Comparison of ENCODE assay signal across 41 cellular contexts in the genomic region with DNA sequence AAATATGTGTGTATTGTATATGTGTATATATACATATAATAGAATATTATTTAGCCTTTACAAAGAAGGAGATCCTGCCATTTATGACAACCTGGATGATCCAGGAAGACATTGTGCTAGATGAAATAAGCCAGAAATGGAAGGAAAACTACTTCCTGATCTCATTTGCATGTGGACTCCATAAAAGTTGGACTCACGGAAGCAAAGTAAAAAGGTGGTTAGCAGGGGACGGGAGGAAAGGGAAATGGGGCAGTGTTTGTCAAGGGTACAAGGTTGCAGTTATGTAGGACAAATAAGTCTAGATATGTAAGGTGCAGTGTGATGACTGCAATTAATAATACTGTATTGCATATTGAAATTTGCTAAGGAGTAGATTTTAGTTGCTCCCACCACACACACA.
"Had no signal": no experiment of that assay in that cellular context is flagged by ENCODE, and none has a peak within 500 bp of the region (broad histone marks: within the 10 kb centered on the region; RNA-seq: fewer than 3 reads in every experiment).

No MANE protein-coding gene starts in this region.

- ATAC-seq: activated naive CD4-positive, alpha-beta T cell treated with anti-CD3 and anti-CD28 coated beads, Interleukin-2, amount 50 U/mL, for 72 hours; activated naive CD8-positive, alpha-beta T cell treated with anti-CD3 and anti-CD28 coated beads, Interleukin-2, amount 50 U/mL, for 24 hours; activated T-cell treated with anti-CD3 and anti-CD28 coated beads, Interleukin-2, amount 50 U/mL, for 4 hours; activated T-cell treated with anti-CD3 and anti-CD28 coated beads, Interleukin-2, amount 50 U/mL, for 72 hours; activated T-helper 17 cell treated with anti-CD3 and anti-CD28 coated beads, Interleukin-2, amount 50 U/mL, for 72 hours; body of pancreas had no signal

- H3K36me3 ChIP-seq: adrenal gland, ascending aorta, brain microvascular endothelial cell, breast epithelium, cardiac muscle cell had no signal

- H3K27ac Mint-ChIP-seq: activated naive CD4-positive, alpha-beta T cell treated with anti-CD3 and anti-CD28 coated beads for 36 hours; activated naive CD4-positive, alpha-beta T cell treated with anti-CD3 and anti-CD28 coated beads, Interleukin-2, amount 10 ng/mL, durations not matched to agents 7 days and 5 days; activated naive CD4-positive, alpha-beta T cell treated with anti-CD3 and anti-CD28 coated beads, Interleukin-2, amount 50 U/mL, for 24 hours; activated naive CD4-positive, alpha-beta T cell treated with anti-CD3 and anti-CD28 coated beads, Interleukin-2, amount 50 U/mL, for 72 hours; activated naive CD8-positive, alpha-beta T cell; activated naive CD8-positive, alpha-beta T cell treated with anti-CD3 and anti-CD28 coated beads for 36 hours; activated naive CD8-positive, alpha-beta T cell treated with anti-CD3 and anti-CD28 coated beads, Interleukin-2, amount 10 ng/mL, durations not matched to agents 7 days and 5 days; activated naive CD8-positive, alpha-beta T cell treated with anti-CD3 and anti-CD28 coated beads, Interleukin-2, amount 50 U/mL, for 24 hours; activated T-cell treated with anti-CD3 and anti-CD28 coated beads, Interleukin-2, amount 50 U/mL, for 24 hours; activated T-cell treated with anti-CD3 and anti-CD28 coated beads, Interleukin-2, amount 50 U/mL, for 72 hours; activated T-helper 1 cell treated with anti-CD3 and anti-CD28 coated beads, Interleukin-12 subunit alpha, Interleukin-12 subunit beta, Interleukin-2, Interleukin-4 antibody, amounts not matched to agents 30 ng/mL and 10 ng/mL and 1 ng/mL, durations not matched to agents 14 hours and 24 hours and 36 hours; activated T-helper 17 cell treated with anti-CD3 and anti-CD28 coated beads, Interleukin-2, amount 50 U/mL, for 72 hours; activated T-helper 2 cell treated with anti-CD3 and anti-CD28 coated beads, Interferon-gamma antibody, Interleukin-2, Interleukin-4, amounts not matched to agents 10 μg/mL and 5 μg/mL and 100 μg/mL, durations not matched to agents 14 hours and 24 hours and 36 hours had no signal

- FAIRE-seq: astrocyte, bronchial epithelial cell had no signal

- H3K9me3 Mint-ChIP-seq: activated naive CD4-positive, alpha-beta T cell treated with anti-CD3 and anti-CD28 coated beads for 36 hours; activated naive CD4-positive, alpha-beta T cell treated with anti-CD3 and anti-CD28 coated beads, Interleukin-2, amount 10 ng/mL, durations not matched to agents 7 days and 5 days; activated naive CD4-positive, alpha-beta T cell treated with anti-CD3 and anti-CD28 coated beads, Interleukin-2, amount 50 U/mL, for 24 hours; activated naive CD4-positive, alpha-beta T cell treated with anti-CD3 and anti-CD28 coated beads, Interleukin-2, amount 50 U/mL, for 72 hours; activated naive CD8-positive, alpha-beta T cell treated with anti-CD3 and anti-CD28 coated beads for 36 hours; activated naive CD8-positive, alpha-beta T cell treated with anti-CD3 and anti-CD28 coated beads, Interleukin-2, amount 10 ng/mL, durations not matched to agents 7 days and 5 days; activated naive CD8-positive, alpha-beta T cell treated with anti-CD3 and anti-CD28 coated beads, Interleukin-2, amount 50 U/mL, for 24 hours; activated T-cell treated with anti-CD3 and anti-CD28 coated beads, Interleukin-2, amount 50 U/mL, for 24 hours; activated T-cell treated with anti-CD3 and anti-CD28 coated beads, Interleukin-2, amount 50 U/mL, for 4 hours; activated T-cell treated with anti-CD3 and anti-CD28 coated beads, Interleukin-2, amount 50 U/mL, for 72 hours; activated T-helper 1 cell treated with anti-CD3 and anti-CD28 coated beads, Interleukin-12 subunit alpha, Interleukin-12 subunit beta, Interleukin-2, Interleukin-4 antibody, amounts not matched to agents 30 ng/mL and 10 ng/mL and 1 ng/mL, durations not matched to agents 14 hours and 24 hours and 36 hours; activated T-helper 17 cell treated with anti-CD3 and anti-CD28 coated beads, Interleukin-2, amount 50 U/mL, for 72 hours; activated T-helper 2 cell treated with anti-CD3 and anti-CD28 coated beads, Interferon-gamma antibody, Interleukin-2, Interleukin-4, amounts not matched to agents 10 μg/mL and 5 μg/mL and 100 μg/mL, durations not matched to agents 14 hours and 24 hours and 36 hours; brain; central memory CD8-positive, alpha-beta T cell had no signal

- H3K36me3 Mint-ChIP-seq: activated naive CD4-positive, alpha-beta T cell treated with anti-CD3 and anti-CD28 coated beads, Interleukin-2, amount 10 ng/mL, durations not matched to agents 7 days and 5 days; activated naive CD4-positive, alpha-beta T cell treated with anti-CD3 and anti-CD28 coated beads, Interleukin-2, amount 50 U/mL, for 24 hours; activated naive CD4-positive, alpha-beta T cell treated with anti-CD3 and anti-CD28 coated beads, Interleukin-2, amount 50 U/mL, for 72 hours; activated naive CD8-positive, alpha-beta T cell; activated naive CD8-positive, alpha-beta T cell treated with anti-CD3 and anti-CD28 coated beads for 36 hours; activated naive CD8-positive, alpha-beta T cell treated with anti-CD3 and anti-CD28 coated beads, Interleukin-2, amount 10 ng/mL, durations not matched to agents 7 days and 5 days; brain had no signal

- H3K27me3 ChIP-seq: adrenal gland, ascending aorta, body of pancreas, brain microvascular endothelial cell, breast epithelium, cardiac muscle cell had no signal

- H3K4me3 Mint-ChIP-seq: activated naive CD4-positive, alpha-beta T cell treated with anti-CD3 and anti-CD28 coated beads for 36 hours; activated naive CD4-positive, alpha-beta T cell treated with anti-CD3 and anti-CD28 coated beads, Interleukin-2, amount 10 ng/mL, durations not matched to agents 7 days and 5 days; activated naive CD4-positive, alpha-beta T cell treated with anti-CD3 and anti-CD28 coated beads, Interleukin-2, amount 50 U/mL, for 24 hours; activated naive CD8-positive, alpha-beta T cell; activated naive CD8-positive, alpha-beta T cell treated with anti-CD3 and anti-CD28 coated beads for 36 hours; activated naive CD8-positive, alpha-beta T cell treated with anti-CD3 and anti-CD28 coated beads, Interleukin-2, amount 10 ng/mL, durations not matched to agents 7 days and 5 days; activated naive CD8-positive, alpha-beta T cell treated with anti-CD3 and anti-CD28 coated beads, Interleukin-2, amount 50 U/mL, for 24 hours; activated T-cell treated with anti-CD3 and anti-CD28 coated beads, Interleukin-2, amount 50 U/mL, for 24 hours; activated T-cell treated with anti-CD3 and anti-CD28 coated beads, Interleukin-2, amount 50 U/mL, for 4 hours; activated T-cell treated with anti-CD3 and anti-CD28 coated beads, Interleukin-2, amount 50 U/mL, for 72 hours; activated T-helper 1 cell treated with anti-CD3 and anti-CD28 coated beads, Interleukin-12 subunit alpha, Interleukin-12 subunit beta, Interleukin-2, Interleukin-4 antibody, amounts not matched to agents 30 ng/mL and 10 ng/mL and 1 ng/mL, durations not matched to agents 14 hours and 24 hours and 36 hours; activated T-helper 17 cell treated with anti-CD3 and anti-CD28 coated beads, Interleukin-2, amount 50 U/mL, for 72 hours; brain; central memory CD8-positive, alpha-beta T cell had no signal

- H3K4me1 ChIP-seq: adrenal gland, ascending aorta, breast epithelium had no signal

- H3K9me3 ChIP-seq: adrenal gland, ascending aorta, breast epithelium had no signal

- DNase-seq: activated effector memory CD4-positive, alpha-beta T cell treated with anti-CD3 and anti-CD28 coated beads, Interleukin-2, amount 50 U/mL, for 16 hours; activated effector memory CD4-positive, alpha-beta T cell treated with Interleukin-2 at 50 U/mL for 16 hours; activated gamma-delta T cell; activated gamma-delta T cell treated with Interleukin-2 at 50 U/mL for 16 hours; activated naive CD4-positive, alpha-beta T cell; activated naive CD4-positive, alpha-beta T cell treated with anti-CD3 and anti-CD28 coated beads for 36 hours; activated naive CD4-positive, alpha-beta T cell treated with anti-CD3 and anti-CD28 coated beads, Interleukin-2, amount 10 ng/mL, durations not matched to agents 7 days and 5 days; activated naive CD4-positive, alpha-beta T cell treated with anti-CD3 and anti-CD28 coated beads, Interleukin-2, amount 50 U/mL, for 16 hours; activated naive CD4-positive, alpha-beta T cell treated with Interleukin-2 at 50 U/mL for 16 hours; activated naive CD8-positive, alpha-beta T cell treated with anti-CD3 and anti-CD28 coated beads for 36 hours; activated naive CD8-positive, alpha-beta T cell treated with anti-CD3 and anti-CD28 coated beads, Interleukin-2, amount 10 ng/mL, durations not matched to agents 7 days and 5 days; activated naive CD8-positive, alpha-beta T cell treated with anti-CD3 and anti-CD28 coated beads, Interleukin-2, amount 50 U/mL, for 24 hours; activated T-cell treated with anti-CD3 and anti-CD28 coated beads for 4 hours; activated T-cell treated with anti-CD3 and anti-CD28 coated beads, Interleukin-2, amount 50 U/mL, for 1 hour; activated T-cell treated with anti-CD3 and anti-CD28 coated beads, Interleukin-2, amount 50 U/mL, for 24 hours; activated T-cell treated with anti-CD3 and anti-CD28 coated beads, Interleukin-2, amount 50 U/mL, for 4 hours; activated T-cell treated with anti-CD3 and anti-CD28 coated beads, Interleukin-2, amount 50 U/mL, for 48 hours; activated T-cell treated with anti-CD3 and anti-CD28 coated beads, Interleukin-2, amount 50 U/mL, for 72 hours; adrenal gland; amniotic stem cell; amygdala; anterior cingulate cortex; aorta; body of pancreas; brain microvascular endothelial cell; caudate nucleus; central memory CD4-positive, alpha-beta T cell; cerebellar nuclear complex had no signal

- H3K4me1 Mint-ChIP-seq: activated naive CD4-positive, alpha-beta T cell treated with anti-CD3 and anti-CD28 coated beads, Interleukin-2, amount 10 ng/mL, durations not matched to agents 7 days and 5 days; activated naive CD4-positive, alpha-beta T cell treated with anti-CD3 and anti-CD28 coated beads, Interleukin-2, amount 50 U/mL, for 24 hours; activated naive CD8-positive, alpha-beta T cell treated with anti-CD3 and anti-CD28 coated beads for 36 hours; activated naive CD8-positive, alpha-beta T cell treated with anti-CD3 and anti-CD28 coated beads, Interleukin-2, amount 10 ng/mL, durations not matched to agents 7 days and 5 days; activated naive CD8-positive, alpha-beta T cell treated with anti-CD3 and anti-CD28 coated beads, Interleukin-2, amount 50 U/mL, for 24 hours; activated T-helper 17 cell treated with anti-CD3 and anti-CD28 coated beads, Interleukin-2, amount 50 U/mL, for 72 hours; central memory CD8-positive, alpha-beta T cell had no signal

- H3K4me3 ChIP-seq: adrenal gland, ascending aorta, body of pancreas, breast epithelium, cardiac muscle cell had no signal

- H3K27ac ChIP-seq: adrenal gland, ascending aorta, body of pancreas, brain microvascular endothelial cell, breast epithelium, cardiac muscle cell had no signal

- H3K27me3 Mint-ChIP-seq: activated naive CD4-positive, alpha-beta T cell treated with anti-CD3 and anti-CD28 coated beads, Interleukin-2, amount 10 ng/mL, durations not matched to agents 7 days and 5 days; activated naive CD4-positive, alpha-beta T cell treated with anti-CD3 and anti-CD28 coated beads, Interleukin-2, amount 50 U/mL, for 24 hours; activated naive CD8-positive, alpha-beta T cell; activated naive CD8-positive, alpha-beta T cell treated with anti-CD3 and anti-CD28 coated beads, Interleukin-2, amount 10 ng/mL, durations not matched to agents 7 days and 5 days; activated naive CD8-positive, alpha-beta T cell treated with anti-CD3 and anti-CD28 coated beads, Interleukin-2, amount 50 U/mL, for 24 hours; activated T-cell treated with anti-CD3 and anti-CD28 coated beads, Interleukin-2, amount 50 U/mL, for 24 hours; activated T-helper 17 cell treated with anti-CD3 and anti-CD28 coated beads, Interleukin-2, amount 50 U/mL, for 72 hours; brain; central memory CD8-positive, alpha-beta T cell had no signal
